13 cellular contexts compared by ENCODE assay signal in genomic region chr11:124801636-124802312, GRCh38. TPM values are rescaled to one million over a fixed set of nuclear protein-coding genes. Genes with fewer than 3 reads are reported as not detected.
DNase-seq lines count a peak whose midpoint lies in the region; ATAC-seq, FAIRE-seq and TF ChIP-seq lines count a peak whose summit lies in the region.
"Had no signal": no experiment of that assay in that cellular context is flagged by ENCODE, and none has a peak within 500 bp of the region (broad histone marks: within the 10 kb centered on the region; RNA-seq: fewer than 3 reads in every experiment).

No MANE protein-coding gene starts in this region.

- H3K36me3 Mint-ChIP-seq in astrocyte (ENCODE audit: low read depth, unreplicated experiment) = peaks cover 8% of the 10 kb centered on the region

- no peak for FAIRE-seq in astrocyte (lab: Jason Lieb, UNC)
- FAIRE-seq: kidney had no signal

- H3K27ac ChIP-seq in ACC112 (ENCODE audit: low read depth, low read length) = peak overlapping the region; percentile 92; the same call in 1 of the 2 replicates
- no peak overlapping the region for H3K27ac ChIP-seq in astrocyte (ENCODE audit: low read depth, low read length)
- peak overlapping the region; percentile 97 for H3K27ac ChIP-seq in muscle layer of duodenum (ENCODE audit: low read length)
- H3K27ac ChIP-seq in upper lobe of left lung = peak overlapping the region in 1 of 4 donors; percentile 98
- no peak overlapping the region for H3K27ac ChIP-seq in Karpas-422 (ENCODE audit: low read length)

- peak overlapping the region; percentile 83 for H3K4me3 ChIP-seq in ACC112 (ENCODE audit: low read depth, low read length)
- no peak overlapping the region for H3K4me3 ChIP-seq in astrocyte (ENCODE audit: insufficient read depth, low read depth, low read length)
- no peak overlapping the region for H3K4me3 ChIP-seq in muscle layer of duodenum (ENCODE audit: low read depth in 1 of 2, low read length in 2 of 2)
- H3K4me3 ChIP-seq in upper lobe of left lung = no peak overlapping the region
- no peak overlapping the region for H3K4me3 ChIP-seq in Karpas-422 (ENCODE audit: low read length)

- no peak for ATAC-seq in upper lobe of left lung (ENCODE audit: low FRiP score in 2 of 2)
- ATAC-seq in GM21381 (IDR thresholded peaks at IDR 0.05; ENCODE audit: unreplicated experiment) = no peak

- no peak for TF ChIP-seq CTCF in astrocyte (IDR thresholded peaks at IDR 0.05; ENCODE audit: insufficient read depth, low read depth, low read length)
- no peak for TF ChIP-seq CTCF in upper lobe of left lung (IDR thresholded peaks at IDR 0.05)

- 73 to 74% methylated on average over 8 of the region's 8 CpGs for WGBS in upper lobe of left lung, 2 donors

- H3K79me2 ChIP-seq in ACC112 (ENCODE audit: control insufficient read depth, insufficient read depth, low read length, unreplicated experiment) (peaks cover 34% of the 10 kb centered on the region), astrocyte (ENCODE audit: insufficient read depth, low read length) (peaks cover 35% of the 10 kb centered on the region), Karpas-422 (ENCODE audit: low read length) (peaks cover 9% of the 10 kb centered on the region; the same call in 1 of the 2 replicates)

- H3K4me1 ChIP-seq in ACC112 (ENCODE audit: control insufficient read depth, insufficient read depth, low read length, unreplicated experiment) = peaks cover 21% of the 10 kb centered on the region
- peaks cover 14% of the 10 kb centered on the region for H3K4me1 ChIP-seq in astrocyte (ENCODE audit: insufficient read depth, low read length)
- H3K4me1 ChIP-seq in muscle layer of duodenum (ENCODE audit: control insufficient read depth in 1 of 2, insufficient read depth in 2 of 2, low read length in 2 of 2) = peaks cover 9 to 24% of the 10 kb centered on the region in 2 donors
- peaks cover 21 to 31% (median 22%) of the 10 kb centered on the region in 4 donors for H3K4me1 ChIP-seq in upper lobe of left lung
- peaks cover 14% of the 10 kb centered on the region for H3K4me1 ChIP-seq in Karpas-422 (ENCODE audit: low read length)

- H3K36me3 ChIP-seq in ACC112 (ENCODE audit: insufficient read depth, low read length) = no peaks in the 10 kb centered on the region
- H3K36me3 ChIP-seq in astrocyte (ENCODE audit: insufficient read depth, low read length) = no peaks in the 10 kb centered on the region
- H3K36me3 ChIP-seq in muscle layer of duodenum (ENCODE audit: control insufficient read depth in 1 of 2, insufficient read depth in 2 of 2, low read length in 2 of 2) = peaks cover 0 to 3% of the 10 kb centered on the region in 2 donors
- H3K36me3 ChIP-seq in upper lobe of left lung = peaks cover 0 to 4% (median 2%) of the 10 kb centered on the region in 4 donors
- H3K36me3 ChIP-seq in Karpas-422 (ENCODE audit: insufficient read depth, low read length) = no peaks in the 10 kb centered on the region

- H4K20me1 ChIP-seq in astrocyte (ENCODE audit: insufficient read depth, low read length) = peaks cover 23% of the 10 kb centered on the region
- H4K20me1 ChIP-seq in Karpas-422 (ENCODE audit: insufficient read depth, low read depth, low read length) = peaks cover 11% of the 10 kb centered on the region; the same call in 1 of the 2 replicates

- H3K9me2 ChIP-seq in Karpas-422 (replicated peaks; ENCODE audit: insufficient read depth, low read length) = no peaks in the 10 kb centered on the region

- no peak overlapping the region for H3K27ac Mint-ChIP-seq in astrocyte (ENCODE audit: unreplicated experiment)

- DNase-seq in GM04504 (ENCODE audit: low read depth) = peak; percentile 33
- no peak for DNase-seq in astrocyte (ENCODE audit: low read depth)
- DNase-seq in mesenteric fat pad (ENCODE audit: low spot score) = no peak
- DNase-seq in upper lobe of left lung = no peak
- no peak for DNase-seq in Karpas-422
- DNase-seq: activated gamma-delta T cell treated with Interleukin-2 at 50 U/mL for 16 hours, kidney, NCI-H774, T-helper 9 cell had no signal

- peak overlapping the region; percentile 24 for H3K4me3 Mint-ChIP-seq in astrocyte (ENCODE audit: unreplicated experiment)

- peaks cover 2% of the 10 kb centered on the region for H3K9me3 Mint-ChIP-seq in astrocyte (ENCODE audit: unreplicated experiment)

- H3K4me1 Mint-ChIP-seq in astrocyte (ENCODE audit: low read depth, unreplicated experiment) = peaks cover 18% of the 10 kb centered on the region

- TF ChIP-seq EP300 in upper lobe of left lung (IDR thresholded peaks at IDR 0.05) = no peak

- no peak for TF ChIP-seq POLR2A in upper lobe of left lung (IDR thresholded peaks at IDR 0.05)

- H3K27me3 ChIP-seq in ACC112 (ENCODE audit: insufficient read depth, low read length) = no peaks in the 10 kb centered on the region
- no peaks in the 10 kb centered on the region for H3K27me3 ChIP-seq in astrocyte (ENCODE audit: insufficient read depth, low read length)
- H3K27me3 ChIP-seq in muscle layer of duodenum (ENCODE audit: low read depth, low read length) = no peaks in the 10 kb centered on the region
- H3K27me3 ChIP-seq in upper lobe of left lung = peaks cover 0 to 3% (median 0%) of the 10 kb centered on the region in 4 donors
- no peaks in the 10 kb centered on the region for H3K27me3 ChIP-seq in Karpas-422 (ENCODE audit: low read length)

- no peaks in the 10 kb centered on the region for H3K27me3 Mint-ChIP-seq in astrocyte (ENCODE audit: low read depth, unreplicated experiment)

- H2AFZ ChIP-seq in ACC112 (ENCODE audit: low read length, unreplicated experiment) (no peak overlapping the region), astrocyte (ENCODE audit: low read depth, low read length) (no peak overlapping the region), Karpas-422 (ENCODE audit: low read length) (no peak overlapping the region)

- H3K4me2 ChIP-seq in astrocyte (ENCODE audit: low read length) = peak overlapping the region; percentile 96
- H3K4me2 ChIP-seq in Karpas-422 (ENCODE audit: low read depth, low read length, poor library complexity, severe bottlenecking) = no peak overlapping the region

- no peaks in the 10 kb centered on the region for H3K9me3 ChIP-seq in astrocyte (ENCODE audit: insufficient read depth, low read depth, low read length)
- no peaks in the 10 kb centered on the region for H3K9me3 ChIP-seq in muscle layer of duodenum (ENCODE audit: control insufficient read depth in 1 of 2, low read length in 2 of 2)
- no peaks in the 10 kb centered on the region for H3K9me3 ChIP-seq in upper lobe of left lung
- no peaks in the 10 kb centered on the region for H3K9me3 ChIP-seq in Karpas-422 (ENCODE audit: low read length)

- H3K9ac ChIP-seq in astrocyte (ENCODE audit: low read length) (no peak overlapping the region), Karpas-422 (ENCODE audit: low read length) (no peak overlapping the region)

RNA-seq across cellular contexts. Expression of gene MSANTD2, which starts 1.6 kb away (rescaled TPM):
- total RNA-seq in astrocyte (13.7 and 18.7 TPM in 2 replicates), mesenteric fat pad (11.3 TPM), upper lobe of left lung (10 to 100 TPM; 10.5 to 69.1 (median 14.0) TPM)
- 5.2 and 7.6 TPM in 2 replicates for total RNA-seq in Karpas-422 (2014; rRNA removed; shearing (Covaris generic); ENCODE audit: low replicate concordance)

RNA-seq across cellular contexts. Expression of gene ESAM, which starts 39.7 kb away (rescaled TPM):
- total RNA-seq in astrocyte = 9.4 and 22.0 TPM in 2 replicates
- 84.0 TPM for total RNA-seq in mesenteric fat pad
- 100 to 1,000 TPM in 4 of 6 donors, 10 to 100 TPM in 2; 39.8 to 177 (median 128) TPM for total RNA-seq in upper lobe of left lung
- not detected in 2 replicates for total RNA-seq in Karpas-422 (2014; rRNA removed; shearing (Covaris generic); ENCODE audit: low replicate concordance)

RNA-seq across cellular contexts. Expression of gene VSIG2, which starts 49.7 kb away (rescaled TPM):
- total RNA-seq in astrocyte (0.18 TPM in 1 of 2 replicates, not detected in the other), mesenteric fat pad (2.0 TPM), upper lobe of left lung (10 to 100 TPM; 32.5 to 55.3 (median 40.2) TPM)
- total RNA-seq in Karpas-422 (2014; rRNA removed; shearing (Covaris generic); ENCODE audit: low replicate concordance) = not detected in 2 replicates
- total RNA-seq: M059J had no signal

Comparison
In these comparisons a context has a peak if more than half of its experiments do, and no peak if none do; other contexts are left out.
1. H3K27ac ChIP-seq: peak in ACC112 (single experiment) and muscle layer of duodenum (single experiment); none in astrocyte (single experiment) and Karpas-422 (single experiment).
2. RNA of gene VSIG2, which starts 49.7 kb away (total RNA-seq): 32.5 to 55.3 TPM in upper lobe of left lung; 2.0 TPM in mesenteric fat pad (single experiment), 0.18 TPM in astrocyte and not detected in Karpas-422; every median in the first group is over 10 times any median in the second.